In genomic region chr19:13211426-13212308, GRCh38 we compare ENCODE assay signal across 19 cellular contexts.
DNase-seq lines count a peak whose midpoint lies in the region; ATAC-seq and TF ChIP-seq lines count a peak whose summit lies in the region.
"Had no signal": no experiment of that assay in that cellular context is flagged by ENCODE, and none has a peak within 500 bp of the region (broad histone marks: within the 10 kb centered on the region; RNA-seq: fewer than 3 reads in every experiment).

No MANE protein-coding gene starts in this region.

- H3K36me3 ChIP-seq in BLaER1 treated with 17β-estradiol and CSF1 and Interleukin-3, amounts not matched to agents 10 nM and 100 nM = peaks cover 0 to 7% (median 0%) of the 10 kb centered on the region in 11 experiments; a peak in 3 of 22 replicates
- no peaks in the 10 kb centered on the region for H3K36me3 ChIP-seq in brain microvascular endothelial cell (replicated peaks)
- H3K36me3 ChIP-seq: BE2C had no signal

- peak overlapping the region in 8 of 11 experiments; percentile 95 to 99 (median 98); a peak in 14 of 22 replicates for H3K9ac ChIP-seq in BLaER1 treated with 17β-estradiol and CSF1 and Interleukin-3, amounts not matched to agents 10 nM and 100 nM

- no peak overlapping the region for H3K4me3 Mint-ChIP-seq in T-helper 2 cell treated with Interferon-gamma antibody and Interleukin-4, amounts not matched to agents 5 μg/mL and 100 μg/mL, for 36 hours
- no peak overlapping the region for H3K4me3 Mint-ChIP-seq in WTC11
- H3K4me3 Mint-ChIP-seq in naive B cell = peak overlapping the region; percentile 8 to 82 (median 68)

- peak overlapping the region; percentile 86 to 98 (median 97) for H3K4me2 ChIP-seq in BLaER1 treated with 17β-estradiol and CSF1 and Interleukin-3, amounts not matched to agents 10 nM and 100 nM
- H3K4me2 ChIP-seq: PC-9 had no signal

- H3K4me1 ChIP-seq in BLaER1 treated with 17β-estradiol and CSF1 and Interleukin-3, amounts not matched to agents 10 nM and 100 nM = peaks cover 51 to 68% (median 63%) of the 10 kb centered on the region in 10 experiments
- H3K4me1 ChIP-seq: BE2C had no signal

- H3K36me3 Mint-ChIP-seq in T-helper 2 cell treated with Interferon-gamma antibody and Interleukin-4, amounts not matched to agents 5 μg/mL and 100 μg/mL, for 36 hours (ENCODE audit: low read depth) = no peaks in the 10 kb centered on the region
- H3K36me3 Mint-ChIP-seq in WTC11 (no peaks in the 10 kb centered on the region), naive B cell (no peaks in the 10 kb centered on the region)

- H3K27ac ChIP-seq in BLaER1 treated with 17β-estradiol and CSF1 and Interleukin-3, amounts not matched to agents 10 nM and 100 nM = peak overlapping the region in 8 of 11 experiments; percentile 97 to 100 (median 100); a peak in 10 of 22 replicates
- no peak overlapping the region for H3K27ac ChIP-seq in brain microvascular endothelial cell
- H3K27ac ChIP-seq: 22Rv1, PC-9 had no signal

- POLR2A ChIA-PET in WTC11 (lab: Charles Lee) = no interaction called here

- no peaks in the 10 kb centered on the region for H3K27me3 Mint-ChIP-seq in T-helper 2 cell treated with Interferon-gamma antibody and Interleukin-4, amounts not matched to agents 5 μg/mL and 100 μg/mL, for 36 hours (ENCODE audit: low read depth)
- H3K27me3 Mint-ChIP-seq in WTC11 (ENCODE audit: low read depth) = no peaks in the 10 kb centered on the region
- no peaks in the 10 kb centered on the region for H3K27me3 Mint-ChIP-seq in naive B cell
- H3K27me3 Mint-ChIP-seq: CD8-positive, alpha-beta memory T cell had no signal

- H3K27ac Mint-ChIP-seq in T-helper 2 cell treated with Interferon-gamma antibody and Interleukin-4, amounts not matched to agents 5 μg/mL and 100 μg/mL, for 36 hours = peak overlapping the region; percentile 39
- H3K27ac Mint-ChIP-seq in WTC11 (no peak overlapping the region), naive B cell (peak overlapping the region in 2 of 6 donors; percentile 39 to 59)

- no peaks in the 10 kb centered on the region for H3K9me3 ChIP-seq in BLaER1 treated with 17β-estradiol and CSF1 and Interleukin-3, amounts not matched to agents 10 nM and 100 nM (replicated peaks in 1 of 11)
- H3K9me3 ChIP-seq: BE2C had no signal

- no peaks in the 10 kb centered on the region for H3K9me3 Mint-ChIP-seq in T-helper 2 cell treated with Interferon-gamma antibody and Interleukin-4, amounts not matched to agents 5 μg/mL and 100 μg/mL, for 36 hours
- no peaks in the 10 kb centered on the region for H3K9me3 Mint-ChIP-seq in WTC11
- no peaks in the 10 kb centered on the region for H3K9me3 Mint-ChIP-seq in naive B cell
- H3K9me3 Mint-ChIP-seq: CD8-positive, alpha-beta memory T cell had no signal

- H4K20me1 ChIP-seq in BLaER1 treated with 17β-estradiol and CSF1 and Interleukin-3, amounts not matched to agents 10 nM and 100 nM = no peaks in the 10 kb centered on the region

- peak overlapping the region in 2 of 10 experiments; percentile 71 to 79; a peak in 3 of 20 replicates for H3K4me3 ChIP-seq in BLaER1 treated with 17β-estradiol and CSF1 and Interleukin-3, amounts not matched to agents 10 nM and 100 nM
- no peak overlapping the region for H3K4me3 ChIP-seq in brain microvascular endothelial cell (ENCODE audit: low read depth, low read length)
- H3K4me3 ChIP-seq: PC-9 had no signal

- in situ Hi-C loops in brain microvascular endothelial cell (cut with HindIII; ENCODE audit: low pct_ligation_motif_present, low sequenced_read_pairs) = no loop called here

- TF ChIP-seq CTCF in WTC11 (IDR thresholded peaks at IDR 0.05) (no peak), brain microvascular endothelial cell (IDR thresholded peaks at IDR 0.05; ENCODE audit: low read depth, low read length, missing control alignments) (no peak)

- peaks cover 0 to 10% (median 0%) of the 10 kb centered on the region in 11 experiments; a peak in 4 of 22 replicates for H3K27me3 ChIP-seq in BLaER1 treated with 17β-estradiol and CSF1 and Interleukin-3, amounts not matched to agents 10 nM and 100 nM
- H3K27me3 ChIP-seq in brain microvascular endothelial cell (replicated peaks) = no peaks in the 10 kb centered on the region
- H3K27me3 ChIP-seq: BE2C had no signal

- H3K4me1 Mint-ChIP-seq in T-helper 2 cell treated with Interferon-gamma antibody and Interleukin-4, amounts not matched to agents 5 μg/mL and 100 μg/mL, for 36 hours (ENCODE audit: low read depth) = peaks cover 18% of the 10 kb centered on the region
- H3K4me1 Mint-ChIP-seq in WTC11 (peaks cover 8% of the 10 kb centered on the region), naive B cell (peaks cover 50 to 60% (median 58%) of the 10 kb centered on the region in 3 donors)

- CTCF ChIA-PET in WTC11 (lab: Charles Lee) = interaction anchor here (0.5 to 3.5 kb wide), 3 partner anchors 16 to 279 kb away, joined by 3 to 37 read pairs (median 5); no protein-coding TSS in a partner anchor

- DNase-seq in T-helper 2 cell treated with Interferon-gamma antibody and Interleukin-4, amounts not matched to agents 5 μg/mL and 100 μg/mL, for 36 hours (ENCODE audit: low spot score) = no peak
- DNase-seq in T-helper 2 cell (no peak), WTC11 (ENCODE audit: low spot score) (no peak), naive B cell (no peak), brain microvascular endothelial cell (no peak), left lobe of liver (ENCODE audit: low spot score) (no peak)
- DNase-seq: BE2C; CD8-positive, alpha-beta memory T cell; DMS79; HCEC 1CT; KG1; NCI-H1436 treated with DMSO at 0.1 percent for 48 hours; NCI-H2081; NCI-H510A treated with DMSO at 0.1 percent for 48 hours; NCI-H82; PC-9 had no signal

- no peak for ATAC-seq in WTC11
- ATAC-seq in naive B cell (ENCODE audit: low read depth in 2 of 2) = no peak
- no peak for ATAC-seq in HG03432 (IDR thresholded peaks at IDR 0.05; ENCODE audit: unreplicated experiment)
- ATAC-seq in left lobe of liver = no peak

TF ChIP-seq in WTC11, 78 proteins besides CTCF, POLR2A, EP300 and RAD21:
- TF ChIP-seq, protein P1, sequence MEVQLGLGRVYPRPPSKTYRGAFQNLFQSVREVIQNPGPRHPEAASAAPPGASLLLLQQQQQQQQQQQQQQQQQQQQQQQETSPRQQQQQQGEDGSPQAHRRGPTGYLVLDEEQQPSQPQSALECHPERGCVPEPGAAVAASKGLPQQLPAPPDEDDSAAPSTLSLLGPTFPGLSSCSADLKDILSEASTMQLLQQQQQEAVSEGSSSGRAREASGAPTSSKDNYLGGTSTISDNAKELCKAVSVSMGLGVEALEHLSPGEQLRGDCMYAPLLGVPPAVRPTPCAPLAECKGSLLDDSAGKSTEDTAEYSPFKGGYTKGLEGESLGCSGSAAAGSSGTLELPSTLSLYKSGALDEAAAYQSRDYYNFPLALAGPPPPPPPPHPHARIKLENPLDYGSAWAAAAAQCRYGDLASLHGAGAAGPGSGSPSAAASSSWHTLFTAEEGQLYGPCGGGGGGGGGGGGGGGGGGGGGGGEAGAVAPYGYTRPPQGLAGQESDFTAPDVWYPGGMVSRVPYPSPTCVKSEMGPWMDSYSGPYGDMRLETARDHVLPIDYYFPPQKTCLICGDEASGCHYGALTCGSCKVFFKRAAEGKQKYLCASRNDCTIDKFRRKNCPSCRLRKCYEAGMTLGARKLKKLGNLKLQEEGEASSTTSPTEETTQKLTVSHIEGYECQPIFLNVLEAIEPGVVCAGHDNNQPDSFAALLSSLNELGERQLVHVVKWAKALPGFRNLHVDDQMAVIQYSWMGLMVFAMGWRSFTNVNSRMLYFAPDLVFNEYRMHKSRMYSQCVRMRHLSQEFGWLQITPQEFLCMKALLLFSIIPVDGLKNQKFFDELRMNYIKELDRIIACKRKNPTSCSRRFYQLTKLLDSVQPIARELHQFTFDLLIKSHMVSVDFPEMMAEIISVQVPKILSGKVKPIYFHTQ (CRISPR knock-in tag; IDR thresholded peaks at IDR 0.05) = no peak
- TF ChIP-seq ZNF263 (CRISPR knock-in tag; IDR thresholded peaks at IDR 0.05; ENCODE audit: low read depth) = peak; percentile 86

Comparison
In these comparisons a context has a peak if more than half of its experiments do, and no peak if none do; other contexts are left out.
1. H3K4me3 Mint-ChIP-seq: peak in naive B cell (8 of 8); none in T-helper 2 cell treated with Interferon-gamma antibody and Interleukin-4, amounts not matched to agents 5 μg/mL and 100 μg/mL, for 36 hours (single experiment) and WTC11 (single experiment).